20 cellular contexts compared by ENCODE assay signal in the genomic region with DNA sequence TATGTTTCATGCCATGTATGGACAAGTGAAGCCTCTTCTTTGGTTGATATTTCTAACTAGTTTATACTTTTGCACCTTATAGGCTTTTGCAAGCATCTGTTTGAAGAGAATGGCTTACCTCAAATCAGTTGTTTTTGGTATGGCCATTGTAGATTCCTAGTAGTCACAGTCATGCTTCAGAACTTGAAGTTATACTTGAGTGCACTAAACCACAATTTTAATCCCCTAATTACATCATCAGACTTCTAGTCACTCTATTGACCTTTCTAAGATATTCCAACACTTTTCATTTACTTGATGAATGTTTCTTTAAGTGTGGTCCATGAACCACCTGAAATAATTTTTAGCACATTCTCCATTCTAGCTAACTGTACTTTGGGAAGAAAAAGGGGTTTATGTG. TPM values are rescaled to one million over a fixed set of nuclear protein-coding genes. Genes with fewer than 3 reads are reported as not detected.
"Had no signal": no experiment of that assay in that cellular context is flagged by ENCODE, and none has a peak within 500 bp of the region (broad histone marks: within the 10 kb centered on the region; RNA-seq: fewer than 3 reads in every experiment).

No MANE protein-coding gene starts in this region.

- DNase-seq: activated CD4-positive, alpha-beta T cell treated with anti-CD3 and anti-CD28 coated beads, Interleukin-2, amount 50 U/mL, for 1 hour; activated CD8-positive, alpha-beta memory T cell treated with anti-CD3 and anti-CD28 coated beads for 24 hours; activated gamma-delta T cell; activated T-cell treated with anti-CD3 and anti-CD28 coated beads, Interleukin-2, amount 50 U/mL, for 72 hours; effector memory CD4-positive, alpha-beta T cell; foreskin fibroblast; glutamatergic neuron; hypothalamus; left ventricle myocardium superior; occipital lobe; testis; upper lobe of right lung had no signal

- H3K36me3 ChIP-seq: cardiac muscle cell, right atrium auricular region, upper lobe of right lung had no signal

- ATAC-seq: left ventricle myocardium superior, upper lobe of right lung had no signal

- H3K4me3 ChIP-seq: cardiac muscle cell, right atrium auricular region, SK-N-MC, skin epidermis, testis, upper lobe of right lung had no signal

- H3K27me3 Mint-ChIP-seq: activated naive CD4-positive, alpha-beta T cell treated with anti-CD3 and anti-CD28 coated beads, Interleukin-2, amount 50 U/mL, for 24 hours; dendritic cell treated with granulocyte-macrophage colony-stimulating factor and Interleukin-4, amounts not matched to agents 40 ng/mL and 50 ng/mL, for 4 days had no signal

- H3K27me3 ChIP-seq: cardiac muscle cell, right atrium auricular region, testis, upper lobe of right lung had no signal

- H3K4me3 Mint-ChIP-seq: activated naive CD4-positive, alpha-beta T cell treated with anti-CD3 and anti-CD28 coated beads, Interleukin-2, amount 50 U/mL, for 24 hours; activated T-cell treated with anti-CD3 and anti-CD28 coated beads, Interleukin-2, amount 50 U/mL, for 72 hours; dendritic cell treated with granulocyte-macrophage colony-stimulating factor and Interleukin-4, amounts not matched to agents 40 ng/mL and 50 ng/mL, for 4 days had no signal

- H3K27ac Mint-ChIP-seq: activated naive CD4-positive, alpha-beta T cell treated with anti-CD3 and anti-CD28 coated beads, Interleukin-2, amount 50 U/mL, for 24 hours; activated T-cell treated with anti-CD3 and anti-CD28 coated beads, Interleukin-2, amount 50 U/mL, for 72 hours; dendritic cell treated with granulocyte-macrophage colony-stimulating factor and Interleukin-4, amounts not matched to agents 40 ng/mL and 50 ng/mL, for 4 days had no signal

RNA-seq across cellular contexts. Expression of gene KLRB1, which starts 18.6 kb away (rescaled TPM):
- total RNA-seq: cardiac muscle cell, chondrocyte, endothelial cell of umbilical vein, occipital lobe had no signal
